ENCODE assay signal across 12 cellular contexts in the genomic region with DNA sequence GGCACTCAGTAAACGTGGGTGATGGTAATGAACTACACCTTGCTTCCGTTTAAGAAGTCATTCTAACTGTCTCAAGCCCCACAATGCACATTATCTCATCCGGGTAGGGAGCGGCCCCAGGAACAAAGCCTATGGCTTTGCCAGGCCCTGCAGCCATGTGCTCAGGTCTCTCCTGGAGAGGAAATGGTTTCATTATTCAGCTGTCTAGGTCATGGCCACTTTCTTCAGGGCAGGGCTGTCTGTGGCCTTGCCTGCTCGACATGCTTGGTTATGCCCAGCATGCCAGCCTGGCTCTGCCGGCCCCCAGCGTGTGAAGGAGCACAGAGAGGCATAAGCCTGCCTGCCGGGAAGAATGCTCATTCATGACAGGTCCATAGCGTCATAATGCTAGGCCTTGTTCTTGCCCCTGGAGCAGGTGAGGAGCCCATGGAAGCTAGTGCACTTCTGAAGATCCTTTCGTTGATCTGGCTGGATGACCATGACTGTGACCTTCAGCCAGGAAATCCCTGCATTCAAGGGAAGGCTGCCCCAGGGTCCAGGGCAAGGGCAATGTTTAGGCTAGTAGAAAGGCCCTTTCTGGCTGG. TPM values are rescaled to one million over a fixed set of nuclear protein-coding genes. Genes with fewer than 3 reads are reported as not detected.
DNase-seq lines count a peak whose midpoint lies in the region; ATAC-seq and TF ChIP-seq lines count a peak whose summit lies in the region.
"Had no signal": no experiment of that assay in that cellular context is flagged by ENCODE, and none has a peak within 500 bp of the region (broad histone marks: within the 10 kb centered on the region; RNA-seq: fewer than 3 reads in every experiment).

No MANE protein-coding gene starts in this region.

- H3K4me1 Mint-ChIP-seq in Calu3 (ENCODE audit: low read depth, unreplicated experiment) = peaks cover 39% of the 10 kb centered on the region

- no peak overlapping the region for H3K56ac ChIP-seq in mesendoderm (ENCODE audit: low read length)

- no peaks in the 10 kb centered on the region for H3K79me2 ChIP-seq in mesendoderm (ENCODE audit: control insufficient read depth, insufficient read depth, low read length)

- no peaks in the 10 kb centered on the region for H3K27me3 Mint-ChIP-seq in Calu3 (ENCODE audit: unreplicated experiment)
- H3K27me3 Mint-ChIP-seq: B cell had no signal

- H3K18ac ChIP-seq in mesendoderm (ENCODE audit: low read length) = no peak overlapping the region

- H4K8ac ChIP-seq in mesendoderm (ENCODE audit: low read depth, low read length) = no peak overlapping the region

- intact Hi-C loops in Calu3 (cut with micrococcal nuclease; ENCODE audit: unreplicated experiment) (no loop called here), sciatic nerve (cut with DNase I) (no loop called here)

- no peak overlapping the region for H3K4ac ChIP-seq in mesendoderm (ENCODE audit: low read depth, low read length)

- peaks cover 12% of the 10 kb centered on the region for H3K36me3 Mint-ChIP-seq in Calu3 (ENCODE audit: insufficient read depth, unreplicated experiment)

- H3K36me3 ChIP-seq in mesendoderm (ENCODE audit: control insufficient read depth, insufficient read depth, low read length) = no peaks in the 10 kb centered on the region

- H3K27me3 ChIP-seq in mesendoderm (ENCODE audit: insufficient read depth, low read length, poor library complexity) = no peaks in the 10 kb centered on the region

- H3K9ac ChIP-seq in mesendoderm (ENCODE audit: low read length) = no peak overlapping the region
- H3K9ac ChIP-seq: GM23248 had no signal

- WGBS in mesendoderm (ENCODE audit: extremely low coverage, insufficient coverage, low lambda C conversion rate) = no CpG with 5 or more reads among the region's 10 CpGs

- H3K27ac Mint-ChIP-seq in Calu3 (ENCODE audit: unreplicated experiment) = peak overlapping the region; percentile 78
- H3K27ac Mint-ChIP-seq: B cell had no signal

- no peak overlapping the region for H3K4me3 ChIP-seq in mesendoderm (ENCODE audit: low read length)
- H3K4me3 ChIP-seq: GM23248 had no signal

- H2BK120ac ChIP-seq in mesendoderm (ENCODE audit: low read depth, low read length) = no peak overlapping the region

- H3K23ac ChIP-seq in mesendoderm (ENCODE audit: low read length) = no peak overlapping the region

- peak overlapping the region; percentile 22; the same call in 1 of the 2 replicates for H3K27ac ChIP-seq in VCaP
- no peak overlapping the region for H3K27ac ChIP-seq in mesendoderm (ENCODE audit: low read depth, low read length)
- H3K27ac ChIP-seq: GM23248 had no signal

- H4K5ac ChIP-seq in mesendoderm (ENCODE audit: low read length) = no peak overlapping the region

- H3K9me3 Mint-ChIP-seq in Calu3 (ENCODE audit: low read depth, unreplicated experiment) = no peaks in the 10 kb centered on the region

- H3K4me2 ChIP-seq in mesendoderm (ENCODE audit: low read length) = no peak overlapping the region

- no peak overlapping the region for H2BK5ac ChIP-seq in mesendoderm (ENCODE audit: low read length)

- CTCF ChIA-PET in Calu3 (lab: Charles Lee) = no interaction called here

- no peaks in the 10 kb centered on the region for H3K4me1 ChIP-seq in mesendoderm (ENCODE audit: control insufficient read depth, low read depth, low read length)

- TF ChIP-seq CTCF in Calu3 (IDR thresholded peaks at IDR 0.05; ENCODE audit: unreplicated experiment) (no peak), VCaP (conservative IDR thresholded peaks at IDR 0.05) (no peak)

- no TSS peak for BruUV-seq in Calu3 (replicated peaks; lab: Mats Ljungman, UMichigan)

- ATAC-seq in sciatic nerve (no peak), GM21447 (IDR thresholded peaks at IDR 0.05; ENCODE audit: unreplicated experiment) (no peak), GM21576 (IDR thresholded peaks at IDR 0.05; ENCODE audit: unreplicated experiment) (no peak), HG03175 (IDR thresholded peaks at IDR 0.05; ENCODE audit: unreplicated experiment) (no peak)
- ATAC-seq: activated CD4-positive, CD25-positive, alpha-beta regulatory T cell treated with anti-CD3 and anti-CD28 coated beads, Interleukin-2, amount 50 U/mL, for 24 hours had no signal

- no peak overlapping the region for H3K4me3 Mint-ChIP-seq in Calu3 (ENCODE audit: low read depth, unreplicated experiment)
- H3K4me3 Mint-ChIP-seq: B cell had no signal

- H3K79me1 ChIP-seq in mesendoderm (ENCODE audit: low read length) = no peaks in the 10 kb centered on the region

- no peak overlapping the region for H2BK15ac ChIP-seq in mesendoderm (replicated peaks; ENCODE audit: low read depth)

- H2AK5ac ChIP-seq in mesendoderm (ENCODE audit: low read length) = no peak overlapping the region

- DNase-seq in Calu3 = peak; percentile 63
- peak; percentile 35 for DNase-seq in kidney tubule cell (ENCODE audit: low spot score)
- DNase-seq in sciatic nerve (ENCODE audit: low spot score) = peak; percentile 52
- DNase-seq in mesendoderm = no peak
- DNase-seq: GM23248; stimulated activated CD4-positive, alpha-beta T cell treated with anti-CD3 and anti-CD28 coated beads, Interleukin-2, amount 100 ng/mL, for 48 hours had no signal

RNA-seq across cellular contexts. Expression of a gene that starts 26.3 kb away (rescaled TPM):
- total RNA-seq in Calu3 (2022) (149 and 183 TPM in 2 replicates), sciatic nerve (209 TPM)
- 30.2 TPM for polyA plus RNA-seq in mesendoderm (2013, experiment 1 of 2)
- polyA plus RNA-seq in mesendoderm (2013, experiment 2 of 2) = 33.0 TPM
